ENCODE assay signal across 10 cellular contexts in genomic region chr20:45346291-45346718, GRCh38. TPM values are rescaled to one million over a fixed set of nuclear protein-coding genes. Genes with fewer than 3 reads are reported as not detected.
DNase-seq lines count a peak whose midpoint lies in the region; ATAC-seq and TF ChIP-seq lines count a peak whose summit lies in the region.
"Had no signal": no experiment of that assay in that cellular context is flagged by ENCODE, and none has a peak within 500 bp of the region (broad histone marks: within the 10 kb centered on the region; RNA-seq: fewer than 3 reads in every experiment).

No MANE protein-coding gene starts in this region.

- ATAC-seq in activated CD8-positive, alpha-beta T cell treated with anti-CD3 and anti-CD28 coated beads for 36 hours, result peak; percentile 20
- no peak for ATAC-seq in activated CD8-positive, alpha-beta T cell treated with anti-CD3 and anti-CD28 coated beads, Interleukin-2, amount 10 ng/mL, durations not matched to agents 7 days and 5 days
- no peak for ATAC-seq in thoracic aorta (ENCODE audit: insufficient number of reproducible peaks, low FRiP score, low read depth)
- ATAC-seq in HG03354 (IDR thresholded peaks at IDR 0.05; ENCODE audit: poor library complexity, severe bottlenecking, unreplicated experiment), result no peak

- no peaks in the 10 kb centered on the region for H3K9me3 ChIP-seq in liver (ENCODE audit: control insufficient read depth in 4 of 4, low read length in 3 of 4)
- no peaks in the 10 kb centered on the region for H3K9me3 ChIP-seq in thoracic aorta
- H3K9me3 ChIP-seq: BE2C had no signal

- H3K27ac Mint-ChIP-seq in activated CD8-positive, alpha-beta T cell treated with anti-CD3 and anti-CD28 coated beads for 36 hours, result no peak overlapping the region
- no peak overlapping the region for H3K27ac Mint-ChIP-seq in activated CD8-positive, alpha-beta T cell treated with anti-CD3 and anti-CD28 coated beads, Interleukin-2, amount 10 ng/mL, durations not matched to agents 7 days and 5 days

- H3K4me3 ChIP-seq in astrocyte of the cerebellum (ENCODE audit: low read depth, low read length), result peak overlapping the region; percentile 90
- H3K4me3 ChIP-seq in liver (ENCODE audit: low read depth in 1 of 3, low read length in 3 of 3), result peak overlapping the region; percentile 80 to 96 (median 88)
- peak overlapping the region; percentile 85 for H3K4me3 ChIP-seq in thoracic aorta

- peak overlapping the region; percentile 79 for H3K4me3 Mint-ChIP-seq in activated CD8-positive, alpha-beta T cell treated with anti-CD3 and anti-CD28 coated beads for 36 hours
- no peak overlapping the region for H3K4me3 Mint-ChIP-seq in activated CD8-positive, alpha-beta T cell treated with anti-CD3 and anti-CD28 coated beads, Interleukin-2, amount 10 ng/mL, durations not matched to agents 7 days and 5 days

- intact Hi-C loops in activated CD8-positive, alpha-beta T cell treated with anti-CD3 and anti-CD28 coated beads for 36 hours (cut with micrococcal nuclease), result no loop called here

- peaks cover 2% of the 10 kb centered on the region for H3K27me3 Mint-ChIP-seq in activated CD8-positive, alpha-beta T cell treated with anti-CD3 and anti-CD28 coated beads for 36 hours
- H3K27me3 Mint-ChIP-seq in activated CD8-positive, alpha-beta T cell treated with anti-CD3 and anti-CD28 coated beads, Interleukin-2, amount 10 ng/mL, durations not matched to agents 7 days and 5 days (ENCODE audit: low read depth), result peaks cover 2% of the 10 kb centered on the region

- H3K36me3 ChIP-seq in liver (ENCODE audit: control insufficient read depth in 4 of 4, insufficient read depth in 3 of 4, low read depth in 1 of 4, low read length in 3 of 4) (peaks cover 0 to under 1% (median 0%) of the 10 kb centered on the region in 4 donors), thoracic aorta (no peaks in the 10 kb centered on the region)
- H3K36me3 ChIP-seq: BE2C had no signal

- in situ Hi-C loops in astrocyte of the cerebellum (cut with HindIII; ENCODE audit: low sequenced_read_pairs), result no loop called here

- peaks cover 46% of the 10 kb centered on the region for H3K4me1 Mint-ChIP-seq in activated CD8-positive, alpha-beta T cell treated with anti-CD3 and anti-CD28 coated beads for 36 hours (ENCODE audit: low read depth)
- H3K4me1 Mint-ChIP-seq in activated CD8-positive, alpha-beta T cell treated with anti-CD3 and anti-CD28 coated beads, Interleukin-2, amount 10 ng/mL, durations not matched to agents 7 days and 5 days (ENCODE audit: low read depth), result peaks cover 36% of the 10 kb centered on the region

- TF ChIP-seq RAD21 in liver (IDR thresholded peaks at IDR 0.05), result no peak

- CTCF ChIA-PET in activated CD8-positive, alpha-beta T cell treated with anti-CD3 and anti-CD28 coated beads for 36 hours (lab: Charles Lee), result interaction anchor here (1.1 to 4.5 kb wide), 7 partner anchors 11 to 425 kb away, joined by 4 to 20 read pairs (median 5); partner anchors contain the start of gene SYS1
- CTCF ChIA-PET in activated CD8-positive, alpha-beta T cell treated with anti-CD3 and anti-CD28 coated beads, Interleukin-2, amount 10 ng/mL, durations not matched to agents 7 days and 5 days (lab: Charles Lee), result interaction anchor here (0.6 to 3.7 kb wide), 11 partner anchors 8 to 91 kb away, joined by 3 to 17 read pairs (median 6); partner anchors contain the start of gene SYS1

- H3K9ac ChIP-seq in liver (ENCODE audit: low read depth in 1 of 2, low read length in 2 of 2), result peak overlapping the region; percentile 57 to 99

- no peaks in the 10 kb centered on the region for H3K9me3 Mint-ChIP-seq in activated CD8-positive, alpha-beta T cell treated with anti-CD3 and anti-CD28 coated beads for 36 hours
- no peaks in the 10 kb centered on the region for H3K9me3 Mint-ChIP-seq in activated CD8-positive, alpha-beta T cell treated with anti-CD3 and anti-CD28 coated beads, Interleukin-2, amount 10 ng/mL, durations not matched to agents 7 days and 5 days (ENCODE audit: insufficient read depth)

- TF ChIP-seq CTCF in activated CD8-positive, alpha-beta T cell treated with anti-CD3 and anti-CD28 coated beads for 36 hours (IDR thresholded peaks at IDR 0.05), result no peak
- TF ChIP-seq CTCF in astrocyte of the cerebellum (IDR thresholded peaks at IDR 0.05; ENCODE audit: low read depth, low read length, missing control alignments) (no peak), liver (IDR thresholded peaks at IDR 0.05; ENCODE audit: low read depth, low read length, missing input control) (no peak), thoracic aorta (IDR thresholded peaks at IDR 0.05) (no peak)

- peaks cover 8% of the 10 kb centered on the region for H3K36me3 Mint-ChIP-seq in activated CD8-positive, alpha-beta T cell treated with anti-CD3 and anti-CD28 coated beads for 36 hours (ENCODE audit: low read depth)
- no peaks in the 10 kb centered on the region for H3K36me3 Mint-ChIP-seq in activated CD8-positive, alpha-beta T cell treated with anti-CD3 and anti-CD28 coated beads, Interleukin-2, amount 10 ng/mL, durations not matched to agents 7 days and 5 days (ENCODE audit: low read depth)

- peak; percentile 24 for DNase-seq in activated CD8-positive, alpha-beta T cell treated with anti-CD3 and anti-CD28 coated beads for 36 hours
- no peak for DNase-seq in activated CD8-positive, alpha-beta T cell treated with anti-CD3 and anti-CD28 coated beads, Interleukin-2, amount 10 ng/mL, durations not matched to agents 7 days and 5 days
- DNase-seq in astrocyte of the cerebellum (ENCODE audit: low read depth), result no peak
- DNase-seq in thoracic aorta (ENCODE audit: low spot score), result no peak
- DNase-seq in DMS114 treated with DMSO at 0.1 percent for 48 hours (lab: John Stamatoyannopoulos, UW; ENCODE audit: unreplicated experiment), result no peak
- no peak for DNase-seq in DMS 273 (lab: John Stamatoyannopoulos, UW; ENCODE audit: unreplicated experiment)
- DNase-seq: amniotic stem cell, BE2C had no signal

- WGBS in liver, result 14% methylated on average over 3 of the region's 3 CpGs

- H3K27ac ChIP-seq in liver (ENCODE audit: low read depth in 1 of 2, low read length in 2 of 2) (peak overlapping the region; percentile 81 to 97), thoracic aorta (peak overlapping the region; percentile 93 to 96)

- no peaks in the 10 kb centered on the region for H3K27me3 ChIP-seq in liver (ENCODE audit: control insufficient read depth in 4 of 4, insufficient read depth in 4 of 4, low read length in 3 of 4)
- no peaks in the 10 kb centered on the region for H3K27me3 ChIP-seq in thoracic aorta (replicated peaks; ENCODE audit: insufficient read depth)
- H3K27me3 ChIP-seq: BE2C had no signal

- H3K4me1 ChIP-seq in liver (ENCODE audit: control insufficient read depth in 4 of 4, insufficient read depth in 4 of 4, low read length in 3 of 4) (peaks cover under 1 to 35% (median 10%) of the 10 kb centered on the region in 4 donors), thoracic aorta (ENCODE audit: control insufficient read depth in 1 of 2, low read depth in 2 of 2) (peaks cover 47 to 67% of the 10 kb centered on the region in 2 donors)

- POLR2A ChIA-PET in activated CD8-positive, alpha-beta T cell treated with anti-CD3 and anti-CD28 coated beads for 36 hours (lab: Charles Lee), result interaction anchor here (0.6 to 3.9 kb wide), 7 partner anchors 10 to 174 kb away, joined by 3 to 21 read pairs (median 4); partner anchors contain the start of genes PIGT and SYS1
- POLR2A ChIA-PET in activated CD8-positive, alpha-beta T cell treated with anti-CD3 and anti-CD28 coated beads, Interleukin-2, amount 10 ng/mL, durations not matched to agents 7 days and 5 days (lab: Charles Lee), result interaction anchor here (0.6 to 1.4 kb wide), 6 partner anchors 11 to 376 kb away, joined by 3 to 6 read pairs (median 4); partner anchors contain the start of gene SYS1

TF ChIP-seq in liver, 16 proteins besides CTCF, POLR2A, EP300 and RAD21 (continues in another document):
- TF ChIP-seq FOXA1 (IDR thresholded peaks at IDR 0.05) (no peak), FOXA2 (IDR thresholded peaks at IDR 0.05) (no peak), HNF4G (IDR thresholded peaks at IDR 0.05) (no peak), ATF3 (IDR thresholded peaks at IDR 0.05) (no peak), RXRA (IDR thresholded peaks at IDR 0.05) (peak in 1 of 2 donors; percentile 21), NR2F2 (IDR thresholded peaks at IDR 0.05) (peak; percentile 7), YY1 (IDR thresholded peaks at IDR 0.05) (no peak)

RNA-seq across cellular contexts. Expression of gene SDC4, which starts 1.9 kb away (rescaled TPM):
- total RNA-seq in activated CD8-positive, alpha-beta T cell treated with anti-CD3 and anti-CD28 coated beads for 36 hours, result 10 to 100 TPM; 21.1 to 22.0 TPM
- total RNA-seq in activated CD8-positive, alpha-beta T cell treated with anti-CD3 and anti-CD28 coated beads, Interleukin-2, amount 10 ng/mL, durations not matched to agents 7 days and 5 days, result 1 to 10 TPM; 6.6 to 6.7 TPM
- total RNA-seq in liver, result 100 to 1,000 TPM in 1 of 2 donors, 10 to 100 TPM in 1; 54.4 to 147 TPM
- polyA plus RNA-seq in liver, result 10 to 100 TPM; 80.6 to 86.5 TPM
- 100 to 1,000 TPM in 1 of 2 donors, 10 to 100 TPM in 1; 93.5 to 108 TPM for total RNA-seq in thoracic aorta

RNA-seq across cellular contexts. Expression of gene SYS1, which starts 16.7 kb away (rescaled TPM):
- total RNA-seq in activated CD8-positive, alpha-beta T cell treated with anti-CD3 and anti-CD28 coated beads for 36 hours, result 10 to 100 TPM; 19.6 to 20.7 TPM
- 10 to 100 TPM; 28.0 to 30.8 TPM for total RNA-seq in activated CD8-positive, alpha-beta T cell treated with anti-CD3 and anti-CD28 coated beads, Interleukin-2, amount 10 ng/mL, durations not matched to agents 7 days and 5 days
- 10 to 100 TPM; 15.0 to 29.0 TPM for total RNA-seq in liver
- 10 to 100 TPM; 27.2 to 37.8 TPM for polyA plus RNA-seq in liver
- total RNA-seq in thoracic aorta, result 10 to 100 TPM; 24.6 to 40.8 TPM

RNA-seq across cellular contexts. Expression of gene TP53TG5, which starts 31.8 kb away (rescaled TPM):
- under 1 TPM in 1 of 2 experiments, not detected in 1; 0.29 TPM for total RNA-seq in activated CD8-positive, alpha-beta T cell treated with anti-CD3 and anti-CD28 coated beads for 36 hours
- under 1 TPM in 1 of 2 experiments, not detected in 1; 0.16 TPM for total RNA-seq in activated CD8-positive, alpha-beta T cell treated with anti-CD3 and anti-CD28 coated beads, Interleukin-2, amount 10 ng/mL, durations not matched to agents 7 days and 5 days
- total RNA-seq in liver (not detected), thoracic aorta (not detected)
- not detected for polyA plus RNA-seq in liver

RNA-seq across cellular contexts. Expression of gene MATN4, which starts 38.2 kb away (rescaled TPM):
- 1 to 10 TPM in 1 of 2 experiments, under 1 TPM in 1; 0.74 to 1.2 TPM for total RNA-seq in activated CD8-positive, alpha-beta T cell treated with anti-CD3 and anti-CD28 coated beads for 36 hours
- total RNA-seq in activated CD8-positive, alpha-beta T cell treated with anti-CD3 and anti-CD28 coated beads, Interleukin-2, amount 10 ng/mL, durations not matched to agents 7 days and 5 days, result under 1 TPM in 1 of 2 experiments, not detected in 1; 0.39 TPM
- total RNA-seq in liver (not detected), thoracic aorta (under 1 TPM in 1 of 2 donors, not detected in 1; 0.27 TPM)
- polyA plus RNA-seq in liver, result under 1 TPM in 1 of 2 donors, not detected in 1; 0.05 TPM

RNA-seq across cellular contexts. Expression of gene RBPJL, which starts 39.7 kb away (rescaled TPM):
- total RNA-seq in activated CD8-positive, alpha-beta T cell treated with anti-CD3 and anti-CD28 coated beads for 36 hours, result not detected
- total RNA-seq in activated CD8-positive, alpha-beta T cell treated with anti-CD3 and anti-CD28 coated beads, Interleukin-2, amount 10 ng/mL, durations not matched to agents 7 days and 5 days, result not detected
- total RNA-seq in liver, result not detected
- polyA plus RNA-seq in liver, result not detected
- total RNA-seq in thoracic aorta, result not detected
